8 cellular contexts compared by ENCODE assay signal in the genomic region with DNA sequence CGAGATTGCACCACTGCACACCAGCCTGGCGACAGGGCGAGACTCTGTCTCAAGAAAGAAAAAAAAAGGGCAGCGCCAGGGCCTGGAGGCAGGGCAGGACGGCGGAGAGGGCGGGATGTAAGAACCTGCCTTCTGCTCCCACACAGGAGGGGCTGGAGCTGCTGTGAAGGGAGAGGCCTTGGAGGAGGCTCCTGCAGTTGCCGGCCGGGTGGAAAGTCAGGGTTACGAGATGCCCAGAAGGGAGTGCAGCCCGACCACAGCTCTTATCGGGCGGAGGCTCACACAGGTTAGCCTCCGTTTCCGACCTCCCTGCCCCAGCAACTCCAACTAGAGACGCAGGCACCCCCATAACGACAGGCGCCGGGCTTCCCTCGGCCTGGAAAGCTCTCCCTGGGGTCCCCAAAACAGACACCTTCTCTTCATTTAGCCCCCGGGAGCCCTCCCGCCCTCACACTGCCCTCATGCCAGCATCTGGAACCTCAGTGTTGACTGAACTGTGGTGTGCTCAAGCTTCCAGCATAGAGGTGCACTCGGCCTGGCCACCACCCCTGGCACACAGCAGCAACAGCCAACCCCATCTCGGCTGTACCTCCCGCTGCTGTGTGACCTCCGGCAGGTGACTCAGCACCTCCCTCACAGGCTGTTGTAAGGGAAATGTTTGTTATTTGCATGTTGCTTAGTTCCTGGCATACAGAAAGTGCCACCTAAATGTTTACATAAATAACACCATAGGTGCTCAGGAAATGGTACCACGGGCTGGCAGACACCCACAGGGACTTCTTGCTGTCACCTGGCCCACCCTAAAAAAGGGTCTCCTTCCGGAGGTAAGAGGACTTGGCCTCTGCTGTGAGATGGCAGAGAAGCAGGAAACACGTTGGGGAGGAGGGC. TPM values are rescaled to one million over a fixed set of nuclear protein-coding genes. Genes with fewer than 3 reads are reported as not detected.
DNase-seq lines count a peak whose midpoint lies in the region; ATAC-seq lines count a peak whose summit lies in the region.

No MANE protein-coding gene starts in this region.

- H3K27ac Mint-ChIP-seq in immature natural killer cell = peak overlapping the region in 1 of 6 donors; percentile 71
- H3K27ac Mint-ChIP-seq in stimulated activated naive B cell treated with anti-CD40 and anti-IgM and Interleukin-4, amounts not matched to agents 10 μg/mL and 1 μg/mL and 100 μg/mL, for 72 hours = no peak overlapping the region
- H3K27ac Mint-ChIP-seq in activated T-helper 2 cell treated with anti-CD3 and anti-CD28 coated beads, Interferon-gamma antibody, Interleukin-2, Interleukin-4, amounts not matched to agents 10 μg/mL and 5 μg/mL and 100 μg/mL, durations not matched to agents 14 hours and 24 hours and 36 hours = no peak overlapping the region

- ATAC-seq in GM18867 (IDR thresholded peaks at IDR 0.05; ENCODE audit: unreplicated experiment) (peak; percentile 43), GM21360 (IDR thresholded peaks at IDR 0.05; ENCODE audit: unreplicated experiment) (no peak)
- ATAC-seq in stimulated activated naive B cell treated with anti-CD40 and anti-IgM and Interleukin-4, amounts not matched to agents 10 μg/mL and 1 μg/mL and 100 μg/mL, for 72 hours (replicated peaks) = peak; percentile 59 to 62

- peaks cover 35% of the 10 kb centered on the region for H3K27me3 ChIP-seq in adipocyte (replicated peaks; ENCODE audit: control insufficient read depth, insufficient read depth, low read length)

- H3K4me1 ChIP-seq in adipocyte (ENCODE audit: control insufficient read depth, insufficient read depth, low read length) = peaks cover 10% of the 10 kb centered on the region

- intact Hi-C loops in activated T-helper 2 cell treated with anti-CD3 and anti-CD28 coated beads, Interferon-gamma antibody, Interleukin-2, Interleukin-4, amounts not matched to agents 10 μg/mL and 5 μg/mL and 100 μg/mL, durations not matched to agents 14 hours and 24 hours and 36 hours (cut with micrococcal nuclease) = no loop called here

- H3K9me3 Mint-ChIP-seq in immature natural killer cell = peaks cover 0 to 2% (median 0%) of the 10 kb centered on the region in 6 donors
- H3K9me3 Mint-ChIP-seq in stimulated activated naive B cell treated with anti-CD40 and anti-IgM and Interleukin-4, amounts not matched to agents 10 μg/mL and 1 μg/mL and 100 μg/mL, for 72 hours = no peaks in the 10 kb centered on the region
- no peaks in the 10 kb centered on the region for H3K9me3 Mint-ChIP-seq in activated T-helper 2 cell treated with anti-CD3 and anti-CD28 coated beads, Interferon-gamma antibody, Interleukin-2, Interleukin-4, amounts not matched to agents 10 μg/mL and 5 μg/mL and 100 μg/mL, durations not matched to agents 14 hours and 24 hours and 36 hours

- no peak overlapping the region for H3K9ac ChIP-seq in adipocyte (ENCODE audit: low read length)

- H3K27me3 Mint-ChIP-seq in immature natural killer cell (ENCODE audit: low read depth in 3 of 3) = peaks cover 11 to 18% (median 17%) of the 10 kb centered on the region in 3 donors
- peaks cover 48 to 64% of the 10 kb centered on the region in 2 donors for H3K27me3 Mint-ChIP-seq in stimulated activated naive B cell treated with anti-CD40 and anti-IgM and Interleukin-4, amounts not matched to agents 10 μg/mL and 1 μg/mL and 100 μg/mL, for 72 hours
- H3K27me3 Mint-ChIP-seq in activated T-helper 2 cell treated with anti-CD3 and anti-CD28 coated beads, Interferon-gamma antibody, Interleukin-2, Interleukin-4, amounts not matched to agents 10 μg/mL and 5 μg/mL and 100 μg/mL, durations not matched to agents 14 hours and 24 hours and 36 hours (ENCODE audit: low read depth) = peaks cover 42% of the 10 kb centered on the region

- peaks cover 0 to 12% of the 10 kb centered on the region in 2 donors for H3K4me1 Mint-ChIP-seq in immature natural killer cell
- peaks cover 5 to 12% of the 10 kb centered on the region in 2 donors for H3K4me1 Mint-ChIP-seq in stimulated activated naive B cell treated with anti-CD40 and anti-IgM and Interleukin-4, amounts not matched to agents 10 μg/mL and 1 μg/mL and 100 μg/mL, for 72 hours
- no peaks in the 10 kb centered on the region for H3K4me1 Mint-ChIP-seq in activated T-helper 2 cell treated with anti-CD3 and anti-CD28 coated beads, Interferon-gamma antibody, Interleukin-2, Interleukin-4, amounts not matched to agents 10 μg/mL and 5 μg/mL and 100 μg/mL, durations not matched to agents 14 hours and 24 hours and 36 hours (ENCODE audit: low read depth)

- peaks cover 3% of the 10 kb centered on the region for H3K9me3 ChIP-seq in adipocyte (ENCODE audit: control insufficient read depth, low read length)

- no peaks in the 10 kb centered on the region for H3K36me3 ChIP-seq in adipocyte (ENCODE audit: control insufficient read depth, insufficient read depth, low read length, severe bottlenecking)

- peak overlapping the region; percentile 53 to 68 (median 64) for H3K4me3 Mint-ChIP-seq in immature natural killer cell
- H3K4me3 Mint-ChIP-seq in stimulated activated naive B cell treated with anti-CD40 and anti-IgM and Interleukin-4, amounts not matched to agents 10 μg/mL and 1 μg/mL and 100 μg/mL, for 72 hours = peak overlapping the region in 1 of 2 donors; percentile 25
- H3K4me3 Mint-ChIP-seq in activated T-helper 2 cell treated with anti-CD3 and anti-CD28 coated beads, Interferon-gamma antibody, Interleukin-2, Interleukin-4, amounts not matched to agents 10 μg/mL and 5 μg/mL and 100 μg/mL, durations not matched to agents 14 hours and 24 hours and 36 hours (ENCODE audit: low read depth) = no peak overlapping the region

- no peaks in the 10 kb centered on the region for H3K36me3 Mint-ChIP-seq in immature natural killer cell
- no peaks in the 10 kb centered on the region for H3K36me3 Mint-ChIP-seq in stimulated activated naive B cell treated with anti-CD40 and anti-IgM and Interleukin-4, amounts not matched to agents 10 μg/mL and 1 μg/mL and 100 μg/mL, for 72 hours
- no peaks in the 10 kb centered on the region for H3K36me3 Mint-ChIP-seq in activated T-helper 2 cell treated with anti-CD3 and anti-CD28 coated beads, Interferon-gamma antibody, Interleukin-2, Interleukin-4, amounts not matched to agents 10 μg/mL and 5 μg/mL and 100 μg/mL, durations not matched to agents 14 hours and 24 hours and 36 hours (ENCODE audit: low read depth)

- no peak overlapping the region for H3K4me3 ChIP-seq in adipocyte (ENCODE audit: low read length)

- DNase-seq in NCI-H69 (lab: John Stamatoyannopoulos, UW) (peak; percentile 86), adipocyte (ENCODE audit: low read depth) (peak; percentile 22), immature natural killer cell (peak in 2 of 3 donors; percentile 23 to 27), epidermal melanocyte (ENCODE audit: insufficient read length, low spot score) (no peak)
- DNase-seq in stimulated activated naive B cell treated with anti-CD40 and anti-IgM and Interleukin-4, amounts not matched to agents 10 μg/mL and 1 μg/mL and 100 μg/mL, for 72 hours = no peak
- no peak for DNase-seq in activated T-helper 2 cell treated with anti-CD3 and anti-CD28 coated beads, Interferon-gamma antibody, Interleukin-2, Interleukin-4, amounts not matched to agents 10 μg/mL and 5 μg/mL and 100 μg/mL, durations not matched to agents 14 hours and 24 hours and 36 hours (ENCODE audit: low spot score)

RNA-seq across cellular contexts. Expression of gene PLPP2, which starts 1.3 kb away (rescaled TPM):
- polyA plus RNA-seq in immature natural killer cell = under 1 TPM in 1 of 3 donors, not detected in 2; 0.33 TPM
- not detected in 2 replicates for total RNA-seq in activated T-helper 2 cell treated with anti-CD3 and anti-CD28 coated beads, Interferon-gamma antibody, Interleukin-2, Interleukin-4, amounts not matched to agents 10 μg/mL and 5 μg/mL and 100 μg/mL, durations not matched to agents 14 hours and 24 hours and 36 hours

RNA-seq across cellular contexts. Expression of gene MIER2, which starts 54.7 kb away (rescaled TPM):
- 1 to 10 TPM; 2.0 to 5.8 (median 4.9) TPM for polyA plus RNA-seq in immature natural killer cell
- total RNA-seq in activated T-helper 2 cell treated with anti-CD3 and anti-CD28 coated beads, Interferon-gamma antibody, Interleukin-2, Interleukin-4, amounts not matched to agents 10 μg/mL and 5 μg/mL and 100 μg/mL, durations not matched to agents 14 hours and 24 hours and 36 hours = 29.2 and 30.5 TPM in 2 replicates

Comparison
In these comparisons a context has a peak if more than half of its experiments do, and no peak if none do; other contexts are left out.
1. DNase-seq: peak in NCI-H69 (single experiment), adipocyte (single experiment) and immature natural killer cell (2 of 3); none in stimulated activated naive B cell treated with anti-CD40 and anti-IgM and Interleukin-4, amounts not matched to agents 10 μg/mL and 1 μg/mL and 100 μg/mL, for 72 hours (single experiment), activated T-helper 2 cell treated with anti-CD3 and anti-CD28 coated beads, Interferon-gamma antibody, Interleukin-2, Interleukin-4, amounts not matched to agents 10 μg/mL and 5 μg/mL and 100 μg/mL, durations not matched to agents 14 hours and 24 hours and 36 hours (single experiment) and epidermal melanocyte (single experiment).